Comparison of ENCODE assay signal across 11 cellular contexts in genomic region chr6:38876470-38876869, GRCh38.
DNase-seq lines count a peak whose midpoint lies in the region; TF ChIP-seq lines count a peak whose summit lies in the region.
"Had no signal": no experiment of that assay in that cellular context is flagged by ENCODE, and none has a peak within 500 bp of the region (broad histone marks: within the 10 kb centered on the region; RNA-seq: fewer than 3 reads in every experiment).

No MANE protein-coding gene starts in this region.

- H3K9ac ChIP-seq in mammary epithelial cell (ENCODE audit: insufficient read depth, low read length) = no peak overlapping the region

- H4K20me1 ChIP-seq in mammary epithelial cell (ENCODE audit: insufficient read depth, low read length) = no peaks in the 10 kb centered on the region

- CTCF ChIA-PET in mammary epithelial cell (lab: Charles Lee; ENCODE audit: low non-redundant PET) = no interaction called here

- H2AFZ ChIP-seq in mammary epithelial cell (ENCODE audit: low read depth, low read length) = peak overlapping the region; percentile 22

- H3K27ac ChIP-seq in mammary epithelial cell (ENCODE audit: insufficient read depth, low read depth, low read length) (no peak overlapping the region), breast epithelium (no peak overlapping the region), transverse colon (no peak overlapping the region)
- H3K27ac ChIP-seq: heart right ventricle, neutrophil had no signal

- no peak for TF ChIP-seq POLR2A in breast epithelium (IDR thresholded peaks at IDR 0.05)
- TF ChIP-seq POLR2A in transverse colon (IDR thresholded peaks at IDR 0.05) = no peak

- H3K27ac Mint-ChIP-seq in immature natural killer cell = peak overlapping the region; percentile 91 to 100 (median 96)

- H3K27me3 Mint-ChIP-seq in immature natural killer cell (ENCODE audit: low read depth in 3 of 3) = peaks cover 0 to 4% (median 1%) of the 10 kb centered on the region in 3 donors

- H3K9me3 ChIP-seq in mammary epithelial cell (replicated peaks; ENCODE audit: insufficient read depth, low read length) = no peaks in the 10 kb centered on the region
- H3K9me3 ChIP-seq in breast epithelium = peaks cover 0 to 13% of the 10 kb centered on the region in 2 donors
- H3K9me3 ChIP-seq in transverse colon = no peaks in the 10 kb centered on the region
- H3K9me3 ChIP-seq: neutrophil had no signal

- peaks cover 0 to 10% (median 4%) of the 10 kb centered on the region in 3 donors for H3K36me3 Mint-ChIP-seq in immature natural killer cell

- TF ChIP-seq CTCF in mammary epithelial cell (conservative IDR thresholded peaks at IDR 0.05 in 1 of 2, IDR thresholded peaks at IDR 0.05 in 1 of 2; ENCODE audit: extremely low read depth in 1 of 2, insufficient read depth in 1 of 2, low read depth in 1 of 2, low read length in 2 of 2) (no peak), breast epithelium (IDR thresholded peaks at IDR 0.05) (no peak), transverse colon (IDR thresholded peaks at IDR 0.05) (no peak)

- BruUV-seq in mammary epithelial cell (replicated peaks; lab: Mats Ljungman, UMichigan) = no TSS peak

- dilution Hi-C loops in mammary epithelial cell (cut with HindIII; ENCODE audit: low sequenced_read_pairs) = no loop called here

- intact Hi-C loops in mammary epithelial cell (cut with micrococcal nuclease) (loop anchor here (10.0 kb wide), 1 partner anchor 288 kb away; no protein-coding TSS in a partner anchor), breast epithelium (cut with DNase I; ENCODE audit: low total_unique reads) (no loop called here), transverse colon (cut with DNase I; ENCODE audit: low total_unique reads) (no loop called here)

- H3K27me3 ChIP-seq in mammary epithelial cell (ENCODE audit: insufficient read depth, low read length) = peaks cover 2% of the 10 kb centered on the region
- H3K27me3 ChIP-seq in breast epithelium = no peaks in the 10 kb centered on the region
- no peaks in the 10 kb centered on the region for H3K27me3 ChIP-seq in transverse colon

- no peak overlapping the region for H3K4me3 ChIP-seq in mammary epithelial cell (replicated peaks in 1 of 3; ENCODE audit: insufficient read depth in 1 of 3, low read depth in 2 of 3, low read length in 3 of 3)
- H3K4me3 ChIP-seq in breast epithelium = no peak overlapping the region
- no peak overlapping the region for H3K4me3 ChIP-seq in transverse colon
- H3K4me3 ChIP-seq: heart right ventricle had no signal

- no peaks in the 10 kb centered on the region for H3K36me3 ChIP-seq in mammary epithelial cell (ENCODE audit: insufficient read depth, low read length)
- no peaks in the 10 kb centered on the region for H3K36me3 ChIP-seq in breast epithelium
- no peaks in the 10 kb centered on the region for H3K36me3 ChIP-seq in transverse colon
- H3K36me3 ChIP-seq: heart right ventricle, neutrophil had no signal

- TF ChIP-seq EP300 in transverse colon (IDR thresholded peaks at IDR 0.05; ENCODE audit: low read depth) = no peak

- 68% methylated on average over 7 of the region's 7 CpGs for WGBS in mammary epithelial cell (ENCODE audit: low coverage, missing lambda C conversion rate)
- WGBS in transverse colon (ENCODE audit: low coverage in 1 of 2), 2 donors = 67 to 70% methylated on average over 4 to 7 of the region's 7 CpGs

- no peaks in the 10 kb centered on the region for H3K79me2 ChIP-seq in mammary epithelial cell (ENCODE audit: insufficient read depth, low read length)

- in situ Hi-C loops in mammary epithelial cell (cut with MboI; ENCODE audit: low sequenced_read_pairs in 2 of 2) (loop anchor here in 1 of 2 donors (25.0 kb wide), 1 partner anchor 436 kb away; the partner anchor contains the start of genes KCNK16 and KCNK17), transverse colon (cut with MboI; ENCODE audit: low pct_ligation_motif_present in 1 of 4, low pct_unique_long_range_greater_than_20kb in 1 of 4, low sequenced_read_pairs in 3 of 4) (loop anchor here in 1 of 4 donors (10.0 kb wide), 1 partner anchor 428 kb away; no protein-coding TSS in a partner anchor)

- H3K4me3 Mint-ChIP-seq in immature natural killer cell = peak overlapping the region; percentile 73 to 86 (median 83)
- H3K4me3 Mint-ChIP-seq: brain had no signal

- H3K4me1 Mint-ChIP-seq in immature natural killer cell = peaks cover 36 to 39% of the 10 kb centered on the region in 2 donors

- no peaks in the 10 kb centered on the region for H3K4me1 ChIP-seq in mammary epithelial cell (ENCODE audit: insufficient read depth, low read length)
- no peaks in the 10 kb centered on the region for H3K4me1 ChIP-seq in breast epithelium
- no peaks in the 10 kb centered on the region for H3K4me1 ChIP-seq in transverse colon

- DNase-seq in mammary epithelial cell (no peak), breast epithelium (ENCODE audit: low spot score in 2 of 2) (no peak), immature natural killer cell (peak; percentile 23 to 79 (median 57)), transverse colon (peak; percentile 17), HPDE6-E6E7 (ENCODE audit: extremely low spot score) (no peak), DMS153 treated with DMSO at 0.1 percent for 48 hours (lab: John Stamatoyannopoulos, UW; ENCODE audit: unreplicated experiment) (no peak), NCI-H2029 (lab: John Stamatoyannopoulos, UW) (no peak)
- DNase-seq in activated effector memory CD4-positive, alpha-beta T cell treated with Interleukin-2 at 50 U/mL for 16 hours = peak; percentile 27
- DNase-seq: heart right ventricle had no signal

- H3K9me3 Mint-ChIP-seq in immature natural killer cell = peaks cover 0 to 5% (median 2%) of the 10 kb centered on the region in 6 donors

- H3K4me2 ChIP-seq in mammary epithelial cell (ENCODE audit: insufficient read depth, low read depth, low read length) = no peak overlapping the region

Comparison
In these comparisons a context has a peak if more than half of its experiments do, and no peak if none do; other contexts are left out.
1. DNase-seq: peak in activated effector memory CD4-positive, alpha-beta T cell treated with Interleukin-2 at 50 U/mL for 16 hours (single experiment), immature natural killer cell (3 of 3) and transverse colon (single experiment); none in mammary epithelial cell (single experiment), breast epithelium (0 of 2), HPDE6-E6E7 (single experiment), DMS153 treated with DMSO at 0.1 percent for 48 hours (single experiment) and NCI-H2029 (single experiment).